ENCODE assay signal across 19 cellular contexts in the genomic region with DNA sequence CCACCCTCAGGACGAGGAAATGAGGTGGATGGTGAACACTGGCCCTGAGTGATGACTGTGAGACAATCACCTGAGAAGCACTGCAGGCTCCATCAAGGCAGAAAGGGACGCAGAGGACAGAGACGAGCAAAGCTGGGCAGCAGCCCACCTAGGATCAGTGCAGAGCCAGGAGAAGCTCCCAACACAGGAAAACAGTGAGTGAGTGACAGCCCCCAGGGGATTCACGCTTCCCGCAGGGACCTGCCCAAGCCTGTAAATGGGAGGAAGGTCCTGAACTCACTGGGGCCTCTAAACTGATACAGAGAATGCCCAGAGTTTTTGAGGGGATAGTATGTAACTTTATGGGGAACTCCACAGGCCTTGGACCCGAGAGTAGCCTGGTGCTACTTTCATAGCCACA.
"Had no signal": no experiment of that assay in that cellular context is flagged by ENCODE, and none has a peak within 500 bp of the region (broad histone marks: within the 10 kb centered on the region; RNA-seq: fewer than 3 reads in every experiment).

No MANE protein-coding gene starts in this region.

- H3K4me1 Mint-ChIP-seq: central memory CD8-positive, alpha-beta T cell; naive thymus-derived CD4-positive, alpha-beta T cell; neural crest cell had no signal

- H3K27me3 Mint-ChIP-seq: central memory CD8-positive, alpha-beta T cell; naive thymus-derived CD4-positive, alpha-beta T cell had no signal

- H3K27me3 ChIP-seq: gastrocnemius medialis, ovary, right atrium auricular region, sigmoid colon, stomach, transverse colon had no signal

- H3K27ac Mint-ChIP-seq: naive thymus-derived CD4-positive, alpha-beta T cell had no signal

- H3K4me1 ChIP-seq: gastrocnemius medialis, right atrium auricular region, sigmoid colon, stomach, transverse colon had no signal

- ATAC-seq: gastrocnemius medialis; left colon; left ventricle myocardium superior; naive thymus-derived CD4-positive, alpha-beta T cell had no signal

- H3K27ac ChIP-seq: gastrocnemius medialis, ovary, right atrium auricular region, sigmoid colon, stomach, thoracic aorta, transverse colon had no signal

- H3K4me3 ChIP-seq: gastrocnemius medialis, lung, ovary, right atrium auricular region, sigmoid colon, skin epidermis, stomach, thoracic aorta, transverse colon had no signal

- H3K9me3 ChIP-seq: gastrocnemius medialis, ovary, thoracic aorta had no signal

- H3K36me3 ChIP-seq: gastrocnemius medialis, ovary, right atrium auricular region, sigmoid colon, stomach, thoracic aorta, transverse colon had no signal

- DNase-seq: effector memory CD4-positive, alpha-beta T cell; gastrocnemius medialis; left colon; left ventricle myocardium superior; naive thymus-derived CD4-positive, alpha-beta T cell; nucleus accumbens; ovary; sigmoid colon; stimulated activated CD4-positive, alpha-beta T cell treated with anti-CD3 and anti-CD28 coated beads, Interleukin-12 subunit alpha, Interleukin-12 subunit beta, amount 100 ng/mL, for 4 hours; stimulated activated naive CD4-positive, alpha-beta T cell; stomach; substantia nigra; transverse colon had no signal

- H3K4me3 Mint-ChIP-seq: central memory CD8-positive, alpha-beta T cell; naive thymus-derived CD4-positive, alpha-beta T cell; neural crest cell had no signal
